ENCODE assay signal across 17 cellular contexts in genomic region chr4:54660145-54660535, GRCh38. TPM values are rescaled to one million over a fixed set of nuclear protein-coding genes. Genes with fewer than 3 reads are reported as not detected.
A peak's percentile ranks its signal among the peaks of the same experiment; 100 is the strongest.
DNase-seq lines count a peak whose midpoint lies in the region; ATAC-seq and TF ChIP-seq lines count a peak whose summit lies in the region.
"Had no signal": no experiment of that assay in that cellular context is flagged by ENCODE, and none has a peak within 500 bp of the region (broad histone marks: within the 10 kb centered on the region; RNA-seq: fewer than 3 reads in every experiment).

No MANE protein-coding gene starts in this region.

- peaks cover 18% of the 10 kb centered on the region for H3K4me1 Mint-ChIP-seq in CD8-positive, alpha-beta T cell (ENCODE audit: low read depth)
- peaks cover 7 to 38% (median 22%) of the 10 kb centered on the region in 4 donors for H3K4me1 Mint-ChIP-seq in naive thymus-derived CD8-positive, alpha-beta T cell

- H3K4me3 ChIP-seq in CD8-positive, alpha-beta T cell (ENCODE audit: low read depth, low read length): no peak overlapping the region
- peak overlapping the region; percentile 79 for H3K4me3 ChIP-seq in HUES6 (ENCODE audit: low read depth, low read length)

- no peak for ATAC-seq in CD8-positive, alpha-beta T cell
- ATAC-seq in naive thymus-derived CD8-positive, alpha-beta T cell: no peak
- ATAC-seq in GM18868 (IDR thresholded peaks at IDR 0.05; ENCODE audit: unreplicated experiment) (no peak), GM18873 (IDR thresholded peaks at IDR 0.05; ENCODE audit: low FRiP score, unreplicated experiment) (no peak)
- ATAC-seq: Panc1 had no signal

- H3K27me3 ChIP-seq in CD8-positive, alpha-beta T cell (ENCODE audit: insufficient read depth, low read length): peaks cover 29% of the 10 kb centered on the region
- H3K27me3 ChIP-seq in HUES6 (ENCODE audit: control insufficient read depth, insufficient read depth, low read length): peaks cover 62% of the 10 kb centered on the region

- H3K9ac ChIP-seq in HUES6 (ENCODE audit: low read length): no peak overlapping the region

- no peaks in the 10 kb centered on the region for H3K9me3 ChIP-seq in CD8-positive, alpha-beta T cell (ENCODE audit: low read length)
- H3K9me3 ChIP-seq in HUES6 (ENCODE audit: control insufficient read depth, insufficient read depth, low read depth, low read length): no peaks in the 10 kb centered on the region
- H3K9me3 ChIP-seq: neutrophil, thoracic aorta had no signal

- POLR2A ChIA-PET in CD8-positive, alpha-beta T cell (lab: Charles Lee): no interaction called here
- POLR2A ChIA-PET in naive thymus-derived CD8-positive, alpha-beta T cell (lab: Charles Lee): no interaction called here

- no peak for TF ChIP-seq CTCF in CD8-positive, alpha-beta T cell (IDR thresholded peaks at IDR 0.05)

- intact Hi-C loops in CD8-positive, alpha-beta T cell (cut with DNase I, micrococcal nuclease): no loop called here

- H3K4me1 ChIP-seq in CD8-positive, alpha-beta T cell (ENCODE audit: insufficient read depth, low read length): peaks cover 11% of the 10 kb centered on the region
- H3K4me1 ChIP-seq in HUES6 (ENCODE audit: control insufficient read depth, insufficient read depth, low read length): peaks cover 24% of the 10 kb centered on the region

- no peaks in the 10 kb centered on the region for H3K36me3 ChIP-seq in CD8-positive, alpha-beta T cell (ENCODE audit: insufficient read depth, low read length)
- H3K36me3 ChIP-seq in HUES6 (ENCODE audit: control insufficient read depth, insufficient read depth, low read length): no peaks in the 10 kb centered on the region
- H3K36me3 ChIP-seq: neutrophil, thoracic aorta had no signal

- CTCF ChIA-PET in CD8-positive, alpha-beta T cell (lab: Charles Lee): interaction anchor here (1.8 kb wide), 1 partner anchor 23 kb away, joined by 5 read pairs; no protein-coding TSS in a partner anchor

- no peaks in the 10 kb centered on the region for H3K9me3 Mint-ChIP-seq in CD8-positive, alpha-beta T cell
- H3K9me3 Mint-ChIP-seq in naive thymus-derived CD8-positive, alpha-beta T cell: no peaks in the 10 kb centered on the region
- H3K9me3 Mint-ChIP-seq: dendritic cell treated with granulocyte-macrophage colony-stimulating factor and Interleukin-4, amounts not matched to agents 40 ng/mL and 50 ng/mL, for 4 days had no signal

- peaks cover 59% of the 10 kb centered on the region for H3K27me3 Mint-ChIP-seq in CD8-positive, alpha-beta T cell (ENCODE audit: low read depth)
- H3K27me3 Mint-ChIP-seq in naive thymus-derived CD8-positive, alpha-beta T cell: peaks cover 35 to 60% (median 50%) of the 10 kb centered on the region in 5 donors

- peak overlapping the region; percentile 81 for H3K4me3 Mint-ChIP-seq in CD8-positive, alpha-beta T cell
- peak overlapping the region in 9 of 10 donors; percentile 9 to 85 (median 44) for H3K4me3 Mint-ChIP-seq in naive thymus-derived CD8-positive, alpha-beta T cell

- no peak for DNase-seq in CD8-positive, alpha-beta T cell
- DNase-seq in dermis blood vessel endothelial cell (peak; percentile 22), NCI-H510A treated with DMSO at 0.1 percent for 48 hours (lab: John Stamatoyannopoulos, UW) (no peak), NCI-H1092 treated with DMSO at 0.1 percent for 48 hours (lab: John Stamatoyannopoulos, UW) (no peak)
- no peak for DNase-seq in naive thymus-derived CD8-positive, alpha-beta T cell
- DNase-seq: foreskin melanocyte, kidney glomerular epithelial cell, NCI-H1048, T-helper 9 cell had no signal

- H3K27ac Mint-ChIP-seq in CD8-positive, alpha-beta T cell: no peak overlapping the region
- H3K27ac Mint-ChIP-seq in naive thymus-derived CD8-positive, alpha-beta T cell: peak overlapping the region in 1 of 10 donors; percentile 78
- H3K27ac Mint-ChIP-seq: dendritic cell treated with granulocyte-macrophage colony-stimulating factor and Interleukin-4, amounts not matched to agents 40 ng/mL and 50 ng/mL, for 4 days had no signal

- no peaks in the 10 kb centered on the region for H3K36me3 Mint-ChIP-seq in CD8-positive, alpha-beta T cell
- H3K36me3 Mint-ChIP-seq in naive thymus-derived CD8-positive, alpha-beta T cell: peaks cover 0 to 8% (median 0%) of the 10 kb centered on the region in 3 donors

- H3K27ac ChIP-seq in CD8-positive, alpha-beta T cell (ENCODE audit: low read depth, low read length): no peak overlapping the region
- no peak overlapping the region for H3K27ac ChIP-seq in HUES6 (ENCODE audit: low read depth, low read length)
- H3K27ac ChIP-seq: neutrophil, thoracic aorta had no signal

RNA-seq across cellular contexts. Expression of gene KIT, which starts 2.4 kb away (rescaled TPM):
- under 1 TPM; 0.17 to 0.33 TPM for total RNA-seq in CD8-positive, alpha-beta T cell
- 5.6 and 12.9 TPM in 2 replicates for total RNA-seq in dermis blood vessel endothelial cell
- total RNA-seq in naive thymus-derived CD8-positive, alpha-beta T cell: under 1 TPM in 1 of 2 experiments, not detected in 1; 0.08 TPM
- polyA plus RNA-seq in naive thymus-derived CD8-positive, alpha-beta T cell: not detected
- total RNA-seq: Calu3 had no signal
